ENCODE assay signal across 19 cellular contexts in genomic region chr2:144493027-144493809, GRCh38. TPM values are rescaled to one million over a fixed set of nuclear protein-coding genes. Genes with fewer than 3 reads are reported as not detected.
DNase-seq lines count a peak whose midpoint lies in the region; ATAC-seq lines count a peak whose summit lies in the region.
"Had no signal": no experiment of that assay in that cellular context is flagged by ENCODE, and none has a peak within 500 bp of the region (broad histone marks: within the 10 kb centered on the region; RNA-seq: fewer than 3 reads in every experiment).

No MANE protein-coding gene starts in this region.

- no peaks in the 10 kb centered on the region for H3K9me3 ChIP-seq in SK-N-MC (ENCODE audit: low read depth, low read length)
- H3K9me3 ChIP-seq: Caco-2, right lobe of liver had no signal

- ATAC-seq in activated T-cell treated with anti-CD3 and anti-CD28 coated beads, Interleukin-2, amount 50 U/mL, for 4 hours, result peak; percentile 27 to 46
- ATAC-seq in HG03342 (IDR thresholded peaks at IDR 0.05; ENCODE audit: unreplicated experiment), result no peak
- no peak for ATAC-seq in HG02623 (IDR thresholded peaks at IDR 0.05; ENCODE audit: unreplicated experiment)
- ATAC-seq: esophagus mucosa had no signal

- H3K36me3 ChIP-seq in SK-N-MC (ENCODE audit: insufficient read depth, low read length), result peaks cover 90% of the 10 kb centered on the region
- H3K36me3 ChIP-seq: right lobe of liver had no signal

- no peak overlapping the region for H3K4me3 Mint-ChIP-seq in activated T-cell treated with anti-CD3 and anti-CD28 coated beads, Interleukin-2, amount 50 U/mL, for 4 hours
- peak overlapping the region; percentile 4 to 81 (median 43) for H3K4me3 Mint-ChIP-seq in immature natural killer cell
- H3K4me3 Mint-ChIP-seq in T-helper 2 cell treated with Interferon-gamma antibody and Interleukin-4, amounts not matched to agents 5 μg/mL and 100 μg/mL, for 36 hours, result no peak overlapping the region
- H3K4me3 Mint-ChIP-seq: activated naive CD8-positive, alpha-beta T cell treated with anti-CD3 and anti-CD28 coated beads, Interleukin-2, amount 10 ng/mL, durations not matched to agents 7 days and 5 days had no signal

- H3K9ac ChIP-seq in SK-N-MC (ENCODE audit: insufficient read length), result no peak overlapping the region
- H3K9ac ChIP-seq: GM23248 had no signal

- H3K4me3 ChIP-seq in SK-N-MC, result no peak overlapping the region
- H3K4me3 ChIP-seq: GM23248, right lobe of liver had no signal

- H3K27ac ChIP-seq in SK-N-MC (0 out of 2 replicates have a peak overlapping the region, but pooled peaks have one; percentile 6), temporal lobe (ENCODE audit: low read depth, low read length) (peak overlapping the region; percentile 81)
- H3K27ac ChIP-seq: GM23248, right lobe of liver, RWPE1 had no signal

- H3K27ac Mint-ChIP-seq in immature natural killer cell, result peak overlapping the region in 5 of 6 donors; percentile 86 to 97 (median 86)
- no peak overlapping the region for H3K27ac Mint-ChIP-seq in T-helper 2 cell treated with Interferon-gamma antibody and Interleukin-4, amounts not matched to agents 5 μg/mL and 100 μg/mL, for 36 hours
- H3K27ac Mint-ChIP-seq: activated naive CD8-positive, alpha-beta T cell treated with anti-CD3 and anti-CD28 coated beads, Interleukin-2, amount 10 ng/mL, durations not matched to agents 7 days and 5 days had no signal

- no peak for DNase-seq in activated T-cell treated with anti-CD3 and anti-CD28 coated beads, Interleukin-2, amount 50 U/mL, for 4 hours
- DNase-seq in activated T-cell treated with anti-CD3 and anti-CD28 coated beads, Interleukin-2, amount 50 U/mL, for 48 hours, result no peak
- DNase-seq in SK-N-MC (ENCODE audit: low read depth, low spot score) (no peak), immature natural killer cell (no peak)
- no peak for DNase-seq in T-helper 2 cell treated with Interferon-gamma antibody and Interleukin-4, amounts not matched to agents 5 μg/mL and 100 μg/mL, for 36 hours (ENCODE audit: low spot score)
- DNase-seq: activated naive CD8-positive, alpha-beta T cell treated with anti-CD3 and anti-CD28 coated beads, Interleukin-2, amount 10 ng/mL, durations not matched to agents 7 days and 5 days; Caco-2; GM23248; left cardiac atrium; NCI-H526 treated with DMSO at 0.1 percent for 48 hours; right lobe of liver; stimulated activated CD4-positive, alpha-beta T cell treated with anti-CD3 and anti-CD28 coated beads, Interleukin-4, amount 100 ng/mL, for 4 hours; stimulated activated naive CD4-positive, alpha-beta T cell; T-helper 9 cell had no signal

- H3K4me1 Mint-ChIP-seq in activated T-cell treated with anti-CD3 and anti-CD28 coated beads, Interleukin-2, amount 50 U/mL, for 4 hours (ENCODE audit: low read depth), result peaks cover 45% of the 10 kb centered on the region
- H3K4me1 Mint-ChIP-seq in immature natural killer cell, result peaks cover 40 to 94% of the 10 kb centered on the region in 2 donors
- H3K4me1 Mint-ChIP-seq in T-helper 2 cell treated with Interferon-gamma antibody and Interleukin-4, amounts not matched to agents 5 μg/mL and 100 μg/mL, for 36 hours (ENCODE audit: low read depth), result peaks cover 22% of the 10 kb centered on the region

- no peaks in the 10 kb centered on the region for H3K9me3 Mint-ChIP-seq in activated T-cell treated with anti-CD3 and anti-CD28 coated beads, Interleukin-2, amount 50 U/mL, for 4 hours
- no peaks in the 10 kb centered on the region for H3K9me3 Mint-ChIP-seq in immature natural killer cell
- H3K9me3 Mint-ChIP-seq in T-helper 2 cell treated with Interferon-gamma antibody and Interleukin-4, amounts not matched to agents 5 μg/mL and 100 μg/mL, for 36 hours, result no peaks in the 10 kb centered on the region
- H3K9me3 Mint-ChIP-seq: activated naive CD8-positive, alpha-beta T cell treated with anti-CD3 and anti-CD28 coated beads, Interleukin-2, amount 10 ng/mL, durations not matched to agents 7 days and 5 days had no signal

- peaks cover 4% of the 10 kb centered on the region for H3K36me3 Mint-ChIP-seq in activated T-cell treated with anti-CD3 and anti-CD28 coated beads, Interleukin-2, amount 50 U/mL, for 4 hours (ENCODE audit: insufficient read depth)
- peaks cover 17 to 55% (median 28%) of the 10 kb centered on the region in 3 donors for H3K36me3 Mint-ChIP-seq in immature natural killer cell
- H3K36me3 Mint-ChIP-seq in T-helper 2 cell treated with Interferon-gamma antibody and Interleukin-4, amounts not matched to agents 5 μg/mL and 100 μg/mL, for 36 hours (ENCODE audit: low read depth), result no peaks in the 10 kb centered on the region

- H3K27me3 Mint-ChIP-seq in activated T-cell treated with anti-CD3 and anti-CD28 coated beads, Interleukin-2, amount 50 U/mL, for 4 hours (ENCODE audit: low read depth), result no peaks in the 10 kb centered on the region
- H3K27me3 Mint-ChIP-seq in immature natural killer cell (ENCODE audit: low read depth in 3 of 3), result peaks cover 2 to 22% (median 15%) of the 10 kb centered on the region in 3 donors
- H3K27me3 Mint-ChIP-seq in T-helper 2 cell treated with Interferon-gamma antibody and Interleukin-4, amounts not matched to agents 5 μg/mL and 100 μg/mL, for 36 hours (ENCODE audit: low read depth), result no peaks in the 10 kb centered on the region

RNA-seq across cellular contexts. Expression of gene ZEB2, which starts 26.7 kb away (rescaled TPM):
- total RNA-seq in activated T-cell treated with anti-CD3 and anti-CD28 coated beads, Interleukin-2, amount 50 U/mL, for 4 hours, result 10 to 100 TPM; 14.4 to 35.9 (median 25.1) TPM
- polyA plus RNA-seq in immature natural killer cell, result 100 to 1,000 TPM in 1 of 3 donors, 10 to 100 TPM in 2; 56.5 to 115 (median 62.3) TPM
- total RNA-seq in temporal lobe, result 283 TPM
- total RNA-seq: Caco-2 had no signal

Comparison
In these comparisons a context has a peak if more than half of its experiments do, and no peak if none do; other contexts are left out.
1. ATAC-seq: peak in activated T-cell treated with anti-CD3 and anti-CD28 coated beads, Interleukin-2, amount 50 U/mL, for 4 hours (2 of 2); none in HG03342 (single experiment) and HG02623 (single experiment).
2. H3K4me3 Mint-ChIP-seq: peak in immature natural killer cell (5 of 5); none in activated T-cell treated with anti-CD3 and anti-CD28 coated beads, Interleukin-2, amount 50 U/mL, for 4 hours (single experiment) and T-helper 2 cell treated with Interferon-gamma antibody and Interleukin-4, amounts not matched to agents 5 μg/mL and 100 μg/mL, for 36 hours (single experiment).